ENCODE assay signal across 8 cellular contexts in the genomic region with DNA sequence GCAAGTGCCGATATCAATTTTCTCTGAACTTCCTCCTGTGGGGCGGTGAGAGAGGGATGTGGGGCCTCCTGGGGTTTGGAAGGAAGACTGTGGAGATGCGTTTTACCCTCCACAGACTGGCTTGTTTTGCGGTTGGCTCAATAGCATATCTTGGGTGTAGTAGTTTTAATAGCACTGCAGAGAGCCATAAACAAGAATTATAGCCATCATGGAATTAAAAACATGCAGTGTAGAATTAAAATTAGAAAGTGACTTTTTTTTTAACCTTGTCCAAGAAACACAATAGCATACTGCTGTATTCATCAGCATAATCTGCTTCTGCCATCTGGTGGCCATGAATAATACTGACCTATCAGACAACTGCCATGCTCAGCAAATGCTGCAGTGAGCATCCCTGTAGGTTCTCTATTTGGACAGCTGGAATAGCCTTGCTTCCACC. TPM values are rescaled to one million over a fixed set of nuclear protein-coding genes. Genes with fewer than 3 reads are reported as not detected.
DNase-seq lines count a peak whose midpoint lies in the region; ATAC-seq and TF ChIP-seq lines count a peak whose summit lies in the region.

No MANE protein-coding gene starts in this region.

- H3K9me3 ChIP-seq in lung (ENCODE audit: control insufficient read depth in 2 of 2, insufficient read depth in 1 of 2, low read length in 1 of 2) (no peaks in the 10 kb centered on the region), thyroid gland (no peaks in the 10 kb centered on the region)

- no peaks in the 10 kb centered on the region for H3K36me3 ChIP-seq in lung (ENCODE audit: control insufficient read depth in 2 of 2, insufficient read depth in 2 of 2, low read length in 2 of 2)
- no peaks in the 10 kb centered on the region for H3K36me3 ChIP-seq in thyroid gland

- 25 to 43% methylated on average over 4 of the region's 4 CpGs for WGBS in lung, 2 donors
- WGBS in thyroid gland, 2 donors = 48 to 51% methylated on average over 4 of the region's 4 CpGs

- ATAC-seq in GM21825 (IDR thresholded peaks at IDR 0.05; ENCODE audit: unreplicated experiment) (peak; percentile 72), lung (ENCODE audit: insufficient read depth, low FRiP score) (no peak), HG02938 (IDR thresholded peaks at IDR 0.05; ENCODE audit: unreplicated experiment) (no peak)

- peak; percentile 65 for DNase-seq in G401 (ENCODE audit: low spot score)
- DNase-seq in NCI-H146 treated with DMSO at 0.1 percent for 48 hours (lab: John Stamatoyannopoulos, UW; ENCODE audit: unreplicated experiment) = peak; percentile 64
- DNase-seq in SW480 (ENCODE audit: low spot score) = peak; percentile 36
- DNase-seq in dermis blood vessel endothelial cell = peak; percentile 74
- peak; percentile 46 for DNase-seq in lung (ENCODE audit: low spot score)
- peak; percentile 33 to 34 for DNase-seq in thyroid gland

- H3K4me3 ChIP-seq in lung (no peak overlapping the region), thyroid gland (replicated peaks in 1 of 3) (no peak overlapping the region)

- H3K4me1 ChIP-seq in lung (ENCODE audit: control insufficient read depth in 2 of 2, insufficient read depth in 2 of 2, low read length in 2 of 2) (peaks cover 0 to 1% of the 10 kb centered on the region in 2 donors), thyroid gland (no peaks in the 10 kb centered on the region)

- TF ChIP-seq CTCF in lung (IDR thresholded peaks at IDR 0.05; ENCODE audit: control extremely low read depth, extremely low read depth) = peak; percentile 59
- peak; percentile 31 to 70 (median 55) for TF ChIP-seq CTCF in thyroid gland (IDR thresholded peaks at IDR 0.05)

- no peak for TF ChIP-seq POLR2A in thyroid gland (IDR thresholded peaks at IDR 0.05)

- H3K27me3 ChIP-seq in lung (ENCODE audit: control insufficient read depth, insufficient read depth) (no peaks in the 10 kb centered on the region), thyroid gland (no peaks in the 10 kb centered on the region)

- intact Hi-C loops in thyroid gland (cut with DNase I) = loop anchor here (5.0 kb wide), 1 partner anchor 448 kb away; no protein-coding TSS in a partner anchor

- in situ Hi-C loops in G401 (cut with HindIII; ENCODE audit: low sequenced_read_pairs) = no loop called here

- H3K27ac ChIP-seq in lung (ENCODE audit: low read depth in 1 of 2, low read length in 1 of 2) = no peak overlapping the region
- H3K27ac ChIP-seq in thyroid gland = no peak overlapping the region

RNA-seq across cellular contexts. Expression of a gene that starts 47.3 kb away (rescaled TPM):
- 0.03 TPM in 1 of 2 replicates, not detected in the other for total RNA-seq in G401 (2014; rRNA removed; shearing (Covaris generic))
- total RNA-seq in dermis blood vessel endothelial cell (6.3 and 10.5 TPM in 2 replicates), lung (10 to 100 TPM in 1 of 2 donors, 1 to 10 TPM in 1; 7.3 to 21.8 TPM), thyroid gland (10 to 100 TPM in 2 of 4 donors, 1 to 10 TPM in 2; 5.0 to 13.0 (median 8.6) TPM)
- polyA plus RNA-seq in lung = 10 to 100 TPM in 1 of 2 donors, 1 to 10 TPM in 1; 6.5 to 30.8 TPM
